In the genomic region with DNA sequence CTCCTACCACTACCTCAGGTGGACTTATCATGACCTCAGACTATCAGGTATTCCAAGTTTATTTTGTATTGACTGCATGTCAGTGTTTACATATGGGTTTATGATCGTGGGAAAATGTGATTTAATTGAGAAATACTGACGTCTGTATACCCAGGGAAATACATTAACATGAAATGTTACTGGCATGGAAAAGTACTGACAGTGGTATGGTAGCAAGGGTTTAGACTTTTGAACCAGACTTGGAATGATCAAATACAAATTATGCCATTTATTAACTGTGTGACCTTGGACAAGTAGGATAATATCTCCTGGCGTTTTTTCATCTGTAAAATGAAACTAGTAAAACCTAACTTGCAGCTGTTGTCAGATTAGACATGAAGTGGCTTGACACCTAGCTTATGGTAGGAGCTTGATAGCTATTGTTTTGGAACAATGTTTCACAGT, we compare ENCODE assay signal across 1 cellular context.
TF ChIP-seq lines count a peak whose summit lies in the region.

No MANE protein-coding gene starts in this region.

TF ChIP-seq in HepG2, 621 proteins besides CTCF, POLR2A, EP300 and RAD21 (continues in another document):
- TF ChIP-seq, protein P1, sequence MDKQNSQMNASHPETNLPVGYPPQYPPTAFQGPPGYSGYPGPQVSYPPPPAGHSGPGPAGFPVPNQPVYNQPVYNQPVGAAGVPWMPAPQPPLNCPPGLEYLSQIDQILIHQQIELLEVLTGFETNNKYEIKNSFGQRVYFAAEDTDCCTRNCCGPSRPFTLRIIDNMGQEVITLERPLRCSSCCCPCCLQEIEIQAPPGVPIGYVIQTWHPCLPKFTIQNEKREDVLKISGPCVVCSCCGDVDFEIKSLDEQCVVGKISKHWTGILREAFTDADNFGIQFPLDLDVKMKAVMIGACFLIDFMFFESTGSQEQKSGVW (CRISPR knock-in tag; IDR thresholded peaks at IDR 0.05; ENCODE audit: borderline replicate concordance), result no peak
- TF ChIP-seq GABPA (IDR thresholded peaks at IDR 0.05; ENCODE audit: low read depth, low read length), result no peak
- no peak for TF ChIP-seq GABPA (CRISPR knock-in tag; IDR thresholded peaks at IDR 0.05; ENCODE audit: low read depth)
- TF ChIP-seq, protein P2, sequence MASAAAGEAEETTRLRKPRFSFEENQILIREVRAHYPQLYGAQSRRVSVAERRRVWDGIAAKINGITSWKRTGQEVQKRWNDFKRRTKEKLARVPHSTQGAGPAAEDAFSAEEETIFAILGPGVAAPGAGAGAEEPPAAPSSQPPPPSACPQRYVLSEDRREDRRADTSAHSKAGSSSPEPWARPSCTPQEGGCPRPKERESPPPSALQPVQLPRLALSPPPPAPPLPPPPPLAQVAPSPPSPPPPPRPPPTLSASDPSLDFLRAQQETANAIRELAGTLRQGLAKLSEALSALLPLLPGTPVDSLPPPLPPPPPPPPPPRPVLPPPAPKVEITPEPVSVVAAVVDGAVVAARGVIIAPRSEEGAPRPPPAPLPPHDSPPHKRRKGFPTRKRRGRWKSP (CRISPR knock-in tag; IDR thresholded peaks at IDR 0.05), result no peak
- no peak for TF ChIP-seq ZIK1 (CRISPR knock-in tag; IDR thresholded peaks at IDR 0.05; ENCODE audit: borderline replicate concordance, low read depth)
- no peak for TF ChIP-seq ZNF83 (CRISPR knock-in tag; IDR thresholded peaks at IDR 0.05; ENCODE audit: borderline replicate concordance)
- no peak for TF ChIP-seq PHB2 (IDR thresholded peaks at IDR 0.05; ENCODE audit: partially characterized antibody)
- 0 out of 2 replicates have a peak, but pooled peaks have one; percentile 26 for TF ChIP-seq HMG20A (CRISPR knock-in tag; IDR thresholded peaks at IDR 0.05; ENCODE audit: borderline replicate concordance)
- TF ChIP-seq, protein P3, sequence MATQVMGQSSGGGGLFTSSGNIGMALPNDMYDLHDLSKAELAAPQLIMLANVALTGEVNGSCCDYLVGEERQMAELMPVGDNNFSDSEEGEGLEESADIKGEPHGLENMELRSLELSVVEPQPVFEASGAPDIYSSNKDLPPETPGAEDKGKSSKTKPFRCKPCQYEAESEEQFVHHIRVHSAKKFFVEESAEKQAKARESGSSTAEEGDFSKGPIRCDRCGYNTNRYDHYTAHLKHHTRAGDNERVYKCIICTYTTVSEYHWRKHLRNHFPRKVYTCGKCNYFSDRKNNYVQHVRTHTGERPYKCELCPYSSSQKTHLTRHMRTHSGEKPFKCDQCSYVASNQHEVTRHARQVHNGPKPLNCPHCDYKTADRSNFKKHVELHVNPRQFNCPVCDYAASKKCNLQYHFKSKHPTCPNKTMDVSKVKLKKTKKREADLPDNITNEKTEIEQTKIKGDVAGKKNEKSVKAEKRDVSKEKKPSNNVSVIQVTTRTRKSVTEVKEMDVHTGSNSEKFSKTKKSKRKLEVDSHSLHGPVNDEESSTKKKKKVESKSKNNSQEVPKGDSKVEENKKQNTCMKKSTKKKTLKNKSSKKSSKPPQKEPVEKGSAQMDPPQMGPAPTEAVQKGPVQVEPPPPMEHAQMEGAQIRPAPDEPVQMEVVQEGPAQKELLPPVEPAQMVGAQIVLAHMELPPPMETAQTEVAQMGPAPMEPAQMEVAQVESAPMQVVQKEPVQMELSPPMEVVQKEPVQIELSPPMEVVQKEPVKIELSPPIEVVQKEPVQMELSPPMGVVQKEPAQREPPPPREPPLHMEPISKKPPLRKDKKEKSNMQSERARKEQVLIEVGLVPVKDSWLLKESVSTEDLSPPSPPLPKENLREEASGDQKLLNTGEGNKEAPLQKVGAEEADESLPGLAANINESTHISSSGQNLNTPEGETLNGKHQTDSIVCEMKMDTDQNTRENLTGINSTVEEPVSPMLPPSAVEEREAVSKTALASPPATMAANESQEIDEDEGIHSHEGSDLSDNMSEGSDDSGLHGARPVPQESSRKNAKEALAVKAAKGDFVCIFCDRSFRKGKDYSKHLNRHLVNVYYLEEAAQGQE (IDR thresholded peaks at IDR 0.05; ENCODE audit: borderline replicate concordance in 1 of 2, low read depth in 1 of 2, low read length in 2 of 2), result no peak
- TF ChIP-seq, protein P4, sequence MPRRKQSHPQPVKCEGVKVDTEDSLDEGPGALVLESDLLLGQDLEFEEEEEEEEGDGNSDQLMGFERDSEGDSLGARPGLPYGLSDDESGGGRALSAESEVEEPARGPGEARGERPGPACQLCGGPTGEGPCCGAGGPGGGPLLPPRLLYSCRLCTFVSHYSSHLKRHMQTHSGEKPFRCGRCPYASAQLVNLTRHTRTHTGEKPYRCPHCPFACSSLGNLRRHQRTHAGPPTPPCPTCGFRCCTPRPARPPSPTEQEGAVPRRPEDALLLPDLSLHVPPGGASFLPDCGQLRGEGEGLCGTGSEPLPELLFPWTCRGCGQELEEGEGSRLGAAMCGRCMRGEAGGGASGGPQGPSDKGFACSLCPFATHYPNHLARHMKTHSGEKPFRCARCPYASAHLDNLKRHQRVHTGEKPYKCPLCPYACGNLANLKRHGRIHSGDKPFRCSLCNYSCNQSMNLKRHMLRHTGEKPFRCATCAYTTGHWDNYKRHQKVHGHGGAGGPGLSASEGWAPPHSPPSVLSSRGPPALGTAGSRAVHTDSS (CRISPR knock-in tag; conservative IDR thresholded peaks at IDR 0.05), result no peak
- 0 out of 2 replicates have a peak, but pooled peaks have one; percentile 13 for TF ChIP-seq ISL2 (CRISPR knock-in tag; IDR thresholded peaks at IDR 0.05)
- TF ChIP-seq, protein P5, sequence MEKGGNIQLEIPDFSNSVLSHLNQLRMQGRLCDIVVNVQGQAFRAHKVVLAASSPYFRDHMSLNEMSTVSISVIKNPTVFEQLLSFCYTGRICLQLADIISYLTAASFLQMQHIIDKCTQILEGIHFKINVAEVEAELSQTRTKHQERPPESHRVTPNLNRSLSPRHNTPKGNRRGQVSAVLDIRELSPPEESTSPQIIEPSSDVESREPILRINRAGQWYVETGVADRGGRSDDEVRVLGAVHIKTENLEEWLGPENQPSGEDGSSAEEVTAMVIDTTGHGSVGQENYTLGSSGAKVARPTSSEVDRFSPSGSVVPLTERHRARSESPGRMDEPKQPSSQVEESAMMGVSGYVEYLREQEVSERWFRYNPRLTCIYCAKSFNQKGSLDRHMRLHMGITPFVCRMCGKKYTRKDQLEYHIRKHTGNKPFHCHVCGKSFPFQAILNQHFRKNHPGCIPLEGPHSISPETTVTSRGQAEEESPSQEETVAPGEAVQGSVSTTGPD (CRISPR knock-in tag; IDR thresholded peaks at IDR 0.05), result no peak
- TF ChIP-seq RNF219 (CRISPR knock-in tag; IDR thresholded peaks at IDR 0.05), result no peak
- no peak for TF ChIP-seq RBFOX2 (IDR thresholded peaks at IDR 0.05; ENCODE audit: low read depth, low read length)
- TF ChIP-seq ZNF180 (CRISPR knock-in tag; IDR thresholded peaks at IDR 0.05; ENCODE audit: borderline replicate concordance, low read depth), result no peak
- TF ChIP-seq ZNF260 (CRISPR knock-in tag; IDR thresholded peaks at IDR 0.05; ENCODE audit: borderline replicate concordance, low read depth), result no peak
- no peak for TF ChIP-seq HOXA5 (CRISPR knock-in tag; IDR thresholded peaks at IDR 0.05)
- TF ChIP-seq, protein P6, sequence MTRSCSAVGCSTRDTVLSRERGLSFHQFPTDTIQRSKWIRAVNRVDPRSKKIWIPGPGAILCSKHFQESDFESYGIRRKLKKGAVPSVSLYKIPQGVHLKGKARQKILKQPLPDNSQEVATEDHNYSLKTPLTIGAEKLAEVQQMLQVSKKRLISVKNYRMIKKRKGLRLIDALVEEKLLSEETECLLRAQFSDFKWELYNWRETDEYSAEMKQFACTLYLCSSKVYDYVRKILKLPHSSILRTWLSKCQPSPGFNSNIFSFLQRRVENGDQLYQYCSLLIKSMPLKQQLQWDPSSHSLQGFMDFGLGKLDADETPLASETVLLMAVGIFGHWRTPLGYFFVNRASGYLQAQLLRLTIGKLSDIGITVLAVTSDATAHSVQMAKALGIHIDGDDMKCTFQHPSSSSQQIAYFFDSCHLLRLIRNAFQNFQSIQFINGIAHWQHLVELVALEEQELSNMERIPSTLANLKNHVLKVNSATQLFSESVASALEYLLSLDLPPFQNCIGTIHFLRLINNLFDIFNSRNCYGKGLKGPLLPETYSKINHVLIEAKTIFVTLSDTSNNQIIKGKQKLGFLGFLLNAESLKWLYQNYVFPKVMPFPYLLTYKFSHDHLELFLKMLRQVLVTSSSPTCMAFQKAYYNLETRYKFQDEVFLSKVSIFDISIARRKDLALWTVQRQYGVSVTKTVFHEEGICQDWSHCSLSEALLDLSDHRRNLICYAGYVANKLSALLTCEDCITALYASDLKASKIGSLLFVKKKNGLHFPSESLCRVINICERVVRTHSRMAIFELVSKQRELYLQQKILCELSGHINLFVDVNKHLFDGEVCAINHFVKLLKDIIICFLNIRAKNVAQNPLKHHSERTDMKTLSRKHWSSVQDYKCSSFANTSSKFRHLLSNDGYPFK (CRISPR knock-in tag; IDR thresholded peaks at IDR 0.05; ENCODE audit: borderline replicate concordance), result no peak
- no peak for TF ChIP-seq PBX3 (CRISPR knock-in tag; IDR thresholded peaks at IDR 0.05; ENCODE audit: borderline replicate concordance)
- TF ChIP-seq, protein P7, sequence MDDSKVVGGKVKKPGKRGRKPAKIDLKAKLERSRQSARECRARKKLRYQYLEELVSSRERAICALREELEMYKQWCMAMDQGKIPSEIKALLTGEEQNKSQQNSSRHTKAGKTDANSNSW (CRISPR knock-in tag; IDR thresholded peaks at IDR 0.05; ENCODE audit: borderline replicate concordance), result no peak
- no peak for TF ChIP-seq ONECUT2 (CRISPR knock-in tag; IDR thresholded peaks at IDR 0.05)
- no peak for TF ChIP-seq FOSL2 (CRISPR knock-in tag; IDR thresholded peaks at IDR 0.05)
- no peak for TF ChIP-seq ZNF883 (CRISPR knock-in tag; IDR thresholded peaks at IDR 0.05; ENCODE audit: not compliant biosample characterization)
- TF ChIP-seq ASH2L (IDR thresholded peaks at IDR 0.05; ENCODE audit: insufficient read length, low read depth, low read length), result peak; percentile 49
- no peak for TF ChIP-seq TARDBP (CRISPR knock-in tag; IDR thresholded peaks at IDR 0.05)
- TF ChIP-seq RARA (CRISPR knock-in tag; IDR thresholded peaks at IDR 0.05), result no peak
- no peak for TF ChIP-seq ZSCAN22 (CRISPR knock-in tag; IDR thresholded peaks at IDR 0.05)
- TF ChIP-seq PRPF4 (IDR thresholded peaks at IDR 0.05; ENCODE audit: low read depth, low read length, poor library complexity, severe bottlenecking), result no peak
- TF ChIP-seq ZNF333 (CRISPR knock-in tag; IDR thresholded peaks at IDR 0.05; ENCODE audit: borderline replicate concordance), result no peak
- no peak for TF ChIP-seq ZFX (CRISPR knock-in tag; IDR thresholded peaks at IDR 0.05; ENCODE audit: low read depth)
- TF ChIP-seq SRSF4 (IDR thresholded peaks at IDR 0.05; ENCODE audit: low read depth, low read length, poor library complexity, severe bottlenecking), result no peak
- no peak for TF ChIP-seq KAT7 (CRISPR knock-in tag; IDR thresholded peaks at IDR 0.05; ENCODE audit: borderline replicate concordance)
- TF ChIP-seq ATAD3A (CRISPR knock-in tag; IDR thresholded peaks at IDR 0.05), result no peak
- no peak for TF ChIP-seq SOX13 (IDR thresholded peaks at IDR 0.05)
- TF ChIP-seq SOX13 (CRISPR knock-in tag; conservative IDR thresholded peaks at IDR 0.05 in 1 of 2, IDR thresholded peaks at IDR 0.05 in 1 of 2), result peak in 1 of 2 experiments; percentile 35; a peak in 1 of 4 replicates
- no peak for TF ChIP-seq FOXA1 (IDR thresholded peaks at IDR 0.05)
- 0 out of 2 replicates have a peak, but pooled peaks have one; percentile 15 for TF ChIP-seq FOXA1 (CRISPR knock-in tag; IDR thresholded peaks at IDR 0.05)
- no peak for TF ChIP-seq ZC3H13 (CRISPR knock-in tag; IDR thresholded peaks at IDR 0.05)
- TF ChIP-seq, protein P8, sequence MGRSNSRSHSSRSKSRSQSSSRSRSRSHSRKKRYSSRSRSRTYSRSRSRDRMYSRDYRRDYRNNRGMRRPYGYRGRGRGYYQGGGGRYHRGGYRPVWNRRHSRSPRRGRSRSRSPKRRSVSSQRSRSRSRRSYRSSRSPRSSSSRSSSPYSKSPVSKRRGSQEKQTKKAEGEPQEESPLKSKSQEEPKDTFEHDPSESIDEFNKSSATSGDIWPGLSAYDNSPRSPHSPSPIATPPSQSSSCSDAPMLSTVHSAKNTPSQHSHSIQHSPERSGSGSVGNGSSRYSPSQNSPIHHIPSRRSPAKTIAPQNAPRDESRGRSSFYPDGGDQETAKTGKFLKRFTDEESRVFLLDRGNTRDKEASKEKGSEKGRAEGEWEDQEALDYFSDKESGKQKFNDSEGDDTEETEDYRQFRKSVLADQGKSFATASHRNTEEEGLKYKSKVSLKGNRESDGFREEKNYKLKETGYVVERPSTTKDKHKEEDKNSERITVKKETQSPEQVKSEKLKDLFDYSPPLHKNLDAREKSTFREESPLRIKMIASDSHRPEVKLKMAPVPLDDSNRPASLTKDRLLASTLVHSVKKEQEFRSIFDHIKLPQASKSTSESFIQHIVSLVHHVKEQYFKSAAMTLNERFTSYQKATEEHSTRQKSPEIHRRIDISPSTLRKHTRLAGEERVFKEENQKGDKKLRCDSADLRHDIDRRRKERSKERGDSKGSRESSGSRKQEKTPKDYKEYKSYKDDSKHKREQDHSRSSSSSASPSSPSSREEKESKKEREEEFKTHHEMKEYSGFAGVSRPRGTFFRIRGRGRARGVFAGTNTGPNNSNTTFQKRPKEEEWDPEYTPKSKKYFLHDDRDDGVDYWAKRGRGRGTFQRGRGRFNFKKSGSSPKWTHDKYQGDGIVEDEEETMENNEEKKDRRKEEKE (IDR thresholded peaks at IDR 0.05), result no peak
- no peak for TF ChIP-seq TBX3 (IDR thresholded peaks at IDR 0.05; ENCODE audit: borderline replicate concordance)
- TF ChIP-seq ETV6 (CRISPR knock-in tag; conservative IDR thresholded peaks at IDR 0.05), result no peak
- no peak for TF ChIP-seq ZNF678 (CRISPR knock-in tag; IDR thresholded peaks at IDR 0.05)
- no peak for TF ChIP-seq ZNF777 (CRISPR knock-in tag; IDR thresholded peaks at IDR 0.05)
